21 cellular contexts compared by ENCODE assay signal in the genomic region with DNA sequence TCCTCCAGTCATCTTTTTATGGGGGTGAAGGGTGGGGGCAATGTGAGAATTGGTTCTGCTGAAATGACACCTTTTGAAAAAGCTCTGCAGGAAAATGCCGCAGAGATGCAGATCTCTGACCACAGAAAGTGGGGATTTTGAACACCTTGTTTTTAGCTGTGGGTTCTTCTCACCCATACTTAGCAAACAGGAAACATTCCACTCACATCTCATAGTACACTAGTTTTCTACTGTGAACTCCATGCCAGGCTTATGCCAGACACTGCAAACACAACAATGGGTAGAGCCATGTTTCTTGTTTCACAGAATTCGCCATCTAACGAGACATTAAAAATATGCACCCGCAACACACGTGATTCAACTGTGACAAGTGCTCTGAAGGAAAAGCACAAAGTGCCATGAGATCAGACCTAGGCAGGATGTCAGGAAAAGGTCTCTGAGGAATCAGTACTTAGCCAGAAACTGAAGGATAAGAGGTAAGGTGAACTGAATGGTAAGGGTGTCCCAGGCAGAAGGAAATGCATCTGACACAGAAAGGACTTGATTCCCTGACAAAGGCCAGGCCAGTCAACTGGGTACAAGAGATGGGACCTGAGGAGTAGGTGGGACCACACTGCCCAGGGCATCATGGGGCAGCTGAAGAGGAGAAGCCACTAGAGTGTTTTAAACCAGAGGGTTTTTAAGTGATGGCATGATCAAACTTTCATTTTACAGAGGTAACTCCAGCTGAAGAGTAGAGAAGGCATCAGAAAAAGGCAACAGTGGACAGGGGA.
DNase-seq lines count a peak whose midpoint lies in the region; ATAC-seq and TF ChIP-seq lines count a peak whose summit lies in the region.
"Had no signal": no experiment of that assay in that cellular context is flagged by ENCODE, and none has a peak within 500 bp of the region (broad histone marks: within the 10 kb centered on the region; RNA-seq: fewer than 3 reads in every experiment).

No MANE protein-coding gene starts in this region.

- peak overlapping the region; percentile 7 for H3K27ac ChIP-seq in CD4-positive, alpha-beta memory T cell (ENCODE audit: low read depth, low read length)
- H3K27ac ChIP-seq in lower lobe of right lung, result no peak overlapping the region
- no peak overlapping the region for H3K27ac ChIP-seq in prostate gland
- H3K27ac ChIP-seq in esophagus muscularis mucosa (replicated peaks in 1 of 4), result no peak overlapping the region
- H3K27ac ChIP-seq: C4-2B, psoas muscle, WERI-Rb-1 had no signal

- peak overlapping the region in 1 of 2 donors; percentile 6 for H3K4me3 ChIP-seq in CD4-positive, alpha-beta memory T cell (ENCODE audit: low read length in 2 of 2)
- H3K4me3 ChIP-seq in lower lobe of right lung (no peak overlapping the region), prostate gland (no peak overlapping the region), esophagus muscularis mucosa (no peak overlapping the region)
- H3K4me3 ChIP-seq: psoas muscle, skin epidermis had no signal

- H3K36me3 ChIP-seq in CD4-positive, alpha-beta memory T cell (ENCODE audit: insufficient read depth, low read length), result peaks cover under 1% of the 10 kb centered on the region
- H3K36me3 ChIP-seq in lower lobe of right lung (peaks cover 5% of the 10 kb centered on the region), prostate gland (no peaks in the 10 kb centered on the region), esophagus muscularis mucosa (peaks cover 0 to 21% (median 11%) of the 10 kb centered on the region in 4 donors)
- H3K36me3 ChIP-seq: WERI-Rb-1 had no signal

- H3K4me1 ChIP-seq in CD4-positive, alpha-beta memory T cell (ENCODE audit: insufficient read depth, low read length), result peaks cover 36% of the 10 kb centered on the region
- peaks cover 32% of the 10 kb centered on the region for H3K4me1 ChIP-seq in lower lobe of right lung
- peaks cover 4% of the 10 kb centered on the region for H3K4me1 ChIP-seq in prostate gland (replicated peaks)
- peaks cover 0 to 34% (median 22%) of the 10 kb centered on the region in 4 donors for H3K4me1 ChIP-seq in esophagus muscularis mucosa
- H3K4me1 ChIP-seq: psoas muscle had no signal

- 94% methylated on average over 5 of the region's 5 CpGs for WGBS in prostate gland
- WGBS in esophagus muscularis mucosa, result 92% methylated on average over 5 of the region's 5 CpGs

- no peaks in the 10 kb centered on the region for H3K9me3 ChIP-seq in CD4-positive, alpha-beta memory T cell (ENCODE audit: control insufficient read depth in 1 of 2, low read length in 2 of 2)
- H3K9me3 ChIP-seq in lower lobe of right lung (no peaks in the 10 kb centered on the region), prostate gland (no peaks in the 10 kb centered on the region), esophagus muscularis mucosa (no peaks in the 10 kb centered on the region)
- H3K9me3 ChIP-seq: psoas muscle had no signal

- intact Hi-C loops in activated CD4-positive, alpha-beta T cell treated with anti-CD3 and anti-CD28 coated beads, Interleukin-2, amount 10 ng/mL, durations not matched to agents 24 days and 14 days (cut with micrococcal nuclease), result no loop called here
- intact Hi-C loops in CD4-positive, alpha-beta memory T cell (cut with micrococcal nuclease), result loop anchor here (2.0 kb wide), 1 partner anchor 13 kb away; no protein-coding TSS in a partner anchor
- intact Hi-C loops in lower lobe of right lung (cut with DNase I) (no loop called here), prostate gland (cut with DNase I) (no loop called here), esophagus muscularis mucosa (cut with DNase I) (no loop called here)

- no peak for TF ChIP-seq EP300 in esophagus muscularis mucosa (IDR thresholded peaks at IDR 0.05)

- H3K4me1 Mint-ChIP-seq in activated CD4-positive, alpha-beta T cell treated with anti-CD3 and anti-CD28 coated beads, Interleukin-2, amount 10 ng/mL, durations not matched to agents 24 days and 14 days, result peaks cover 29% of the 10 kb centered on the region
- H3K4me1 Mint-ChIP-seq in CD4-positive, alpha-beta memory T cell, result peaks cover 41 to 59% (median 49%) of the 10 kb centered on the region in 4 donors
- H3K4me1 Mint-ChIP-seq in activated CD8-positive, alpha-beta T cell treated with anti-CD3 and anti-CD28 coated beads, Interleukin-2, amount 10 ng/mL, durations not matched to agents 7 days and 5 days (ENCODE audit: low read depth), result peaks cover 19% of the 10 kb centered on the region
- H3K4me1 Mint-ChIP-seq: nephron progenitor cell had no signal

- TF ChIP-seq CTCF in lower lobe of right lung (IDR thresholded peaks at IDR 0.05) (no peak), prostate gland (IDR thresholded peaks at IDR 0.05) (no peak), esophagus muscularis mucosa (IDR thresholded peaks at IDR 0.05) (no peak)

- peak overlapping the region; percentile 48 for H3K4me3 Mint-ChIP-seq in activated CD4-positive, alpha-beta T cell treated with anti-CD3 and anti-CD28 coated beads, Interleukin-2, amount 10 ng/mL, durations not matched to agents 24 days and 14 days
- peak overlapping the region in 7 of 8 donors; percentile 54 to 78 (median 67) for H3K4me3 Mint-ChIP-seq in CD4-positive, alpha-beta memory T cell
- H3K4me3 Mint-ChIP-seq in activated CD8-positive, alpha-beta T cell treated with anti-CD3 and anti-CD28 coated beads, Interleukin-2, amount 10 ng/mL, durations not matched to agents 7 days and 5 days, result peak overlapping the region; percentile 34
- H3K4me3 Mint-ChIP-seq: nephron progenitor cell had no signal

- no peaks in the 10 kb centered on the region for H3K27me3 ChIP-seq in CD4-positive, alpha-beta memory T cell (ENCODE audit: insufficient read depth, low read length)
- H3K27me3 ChIP-seq in lower lobe of right lung (ENCODE audit: low read depth) (no peaks in the 10 kb centered on the region), prostate gland (replicated peaks; ENCODE audit: insufficient read depth) (no peaks in the 10 kb centered on the region), esophagus muscularis mucosa (no peaks in the 10 kb centered on the region)

- DNase-seq in activated CD4-positive, alpha-beta T cell treated with anti-CD3 and anti-CD28 coated beads, Interleukin-2, amount 10 ng/mL, durations not matched to agents 24 days and 14 days, result peak; percentile 73
- no peak for DNase-seq in activated CD4-positive, alpha-beta T cell treated with anti-CD3 and anti-CD28 coated beads for 1 hour
- peak in 3 of 5 donors; percentile 25 to 44 (median 29) for DNase-seq in CD4-positive, alpha-beta memory T cell
- no peak for DNase-seq in activated CD8-positive, alpha-beta T cell treated with anti-CD3 and anti-CD28 coated beads, Interleukin-2, amount 10 ng/mL, durations not matched to agents 7 days and 5 days
- no peak for DNase-seq in lower lobe of right lung
- DNase-seq in prostate gland (ENCODE audit: low spot score), result no peak
- DNase-seq in esophagus muscularis mucosa (ENCODE audit: extremely low spot score), result no peak
- DNase-seq: cortex of kidney; H7; hippocampal formation; kidney; mesenchymal stem cell; NCI-H2171 treated with DMSO at 0.1 percent for 48 hours; nephron progenitor cell; psoas muscle; SHP77 treated with DMSO at 0.1 percent for 48 hours; stimulated activated CD4-positive, alpha-beta T cell treated with anti-CD3 and anti-CD28 coated beads, Interleukin-4, amount 100 ng/mL, for 1 hour; WERI-Rb-1 had no signal

- POLR2A ChIA-PET in CD4-positive, alpha-beta memory T cell (lab: Charles Lee; ENCODE audit: partially characterized antibody), result interaction anchor here (0.6 to 5.8 kb wide), 6 partner anchors 15 to 100 kb away, joined by 3 to 42 read pairs (median 4); partner anchors contain the start of gene JAK1
- POLR2A ChIA-PET in activated CD8-positive, alpha-beta T cell treated with anti-CD3 and anti-CD28 coated beads, Interleukin-2, amount 10 ng/mL, durations not matched to agents 7 days and 5 days (lab: Charles Lee), result interaction anchor here (1.0 to 1.1 kb wide), 2 partner anchors 10 to 33 kb away, joined by 3 read pairs; no protein-coding TSS in a partner anchor

- H3K27me3 Mint-ChIP-seq in activated CD4-positive, alpha-beta T cell treated with anti-CD3 and anti-CD28 coated beads, Interleukin-2, amount 10 ng/mL, durations not matched to agents 24 days and 14 days, result no peaks in the 10 kb centered on the region
- H3K27me3 Mint-ChIP-seq in CD4-positive, alpha-beta memory T cell, result no peaks in the 10 kb centered on the region
- no peaks in the 10 kb centered on the region for H3K27me3 Mint-ChIP-seq in activated CD8-positive, alpha-beta T cell treated with anti-CD3 and anti-CD28 coated beads, Interleukin-2, amount 10 ng/mL, durations not matched to agents 7 days and 5 days (ENCODE audit: low read depth)

- ATAC-seq in activated CD8-positive, alpha-beta T cell treated with anti-CD3 and anti-CD28 coated beads, Interleukin-2, amount 10 ng/mL, durations not matched to agents 7 days and 5 days, result peak; percentile 55
- peak; percentile 17 to 20 for ATAC-seq in lower lobe of right lung
- ATAC-seq in GM21390 (IDR thresholded peaks at IDR 0.05; ENCODE audit: unreplicated experiment), result no peak
- ATAC-seq: psoas muscle had no signal

- peaks cover 10% of the 10 kb centered on the region for H3K36me3 Mint-ChIP-seq in activated CD4-positive, alpha-beta T cell treated with anti-CD3 and anti-CD28 coated beads, Interleukin-2, amount 10 ng/mL, durations not matched to agents 24 days and 14 days (ENCODE audit: low read depth)
- H3K36me3 Mint-ChIP-seq in CD4-positive, alpha-beta memory T cell, result peaks cover 12 to 18% of the 10 kb centered on the region in 2 donors
- H3K36me3 Mint-ChIP-seq in activated CD8-positive, alpha-beta T cell treated with anti-CD3 and anti-CD28 coated beads, Interleukin-2, amount 10 ng/mL, durations not matched to agents 7 days and 5 days (ENCODE audit: low read depth), result peaks cover 2% of the 10 kb centered on the region

- TF ChIP-seq POLR2A in prostate gland (IDR thresholded peaks at IDR 0.05), result no peak
- TF ChIP-seq POLR2A in esophagus muscularis mucosa (IDR thresholded peaks at IDR 0.05; ENCODE audit: low read depth), result no peak

- CTCF ChIA-PET in CD4-positive, alpha-beta memory T cell (lab: Charles Lee; ENCODE audit: partially characterized antibody), result interaction anchor here (1.0 to 2.9 kb wide), 4 partner anchors 13 to 29 kb away, joined by 3 to 12 read pairs (median 6); no protein-coding TSS in a partner anchor
- CTCF ChIA-PET in activated CD8-positive, alpha-beta T cell treated with anti-CD3 and anti-CD28 coated beads, Interleukin-2, amount 10 ng/mL, durations not matched to agents 7 days and 5 days (lab: Charles Lee), result interaction anchor here (0.7 to 3.3 kb wide), 4 partner anchors 9 to 1675 kb away, joined by 3 to 14 read pairs (median 4); no protein-coding TSS in a partner anchor

- no peaks in the 10 kb centered on the region for H3K9me3 Mint-ChIP-seq in activated CD4-positive, alpha-beta T cell treated with anti-CD3 and anti-CD28 coated beads, Interleukin-2, amount 10 ng/mL, durations not matched to agents 24 days and 14 days
- no peaks in the 10 kb centered on the region for H3K9me3 Mint-ChIP-seq in CD4-positive, alpha-beta memory T cell
- H3K9me3 Mint-ChIP-seq in activated CD8-positive, alpha-beta T cell treated with anti-CD3 and anti-CD28 coated beads, Interleukin-2, amount 10 ng/mL, durations not matched to agents 7 days and 5 days (ENCODE audit: insufficient read depth), result no peaks in the 10 kb centered on the region
- H3K9me3 Mint-ChIP-seq: nephron progenitor cell had no signal

- H3K27ac Mint-ChIP-seq in activated CD4-positive, alpha-beta T cell treated with anti-CD3 and anti-CD28 coated beads, Interleukin-2, amount 10 ng/mL, durations not matched to agents 24 days and 14 days, result peak overlapping the region; percentile 18
- H3K27ac Mint-ChIP-seq in CD4-positive, alpha-beta memory T cell, result peak overlapping the region; percentile 62 to 89 (median 82)
- peak overlapping the region; percentile 31 for H3K27ac Mint-ChIP-seq in activated CD8-positive, alpha-beta T cell treated with anti-CD3 and anti-CD28 coated beads, Interleukin-2, amount 10 ng/mL, durations not matched to agents 7 days and 5 days
- H3K27ac Mint-ChIP-seq: nephron progenitor cell had no signal

Comparison
In these comparisons a context has a peak if more than half of its experiments do, and no peak if none do; other contexts are left out.
1. DNase-seq: peak in activated CD4-positive, alpha-beta T cell treated with anti-CD3 and anti-CD28 coated beads, Interleukin-2, amount 10 ng/mL, durations not matched to agents 24 days and 14 days (single experiment) and CD4-positive, alpha-beta memory T cell (3 of 5); none in activated CD4-positive, alpha-beta T cell treated with anti-CD3 and anti-CD28 coated beads for 1 hour (single experiment), activated CD8-positive, alpha-beta T cell treated with anti-CD3 and anti-CD28 coated beads, Interleukin-2, amount 10 ng/mL, durations not matched to agents 7 days and 5 days (single experiment), lower lobe of right lung (single experiment), prostate gland (single experiment) and esophagus muscularis mucosa (single experiment).
2. H3K27ac Mint-ChIP-seq: peak in every context shown above with its lines; median percentile 82 in CD4-positive, alpha-beta memory T cell; 31 in activated CD8-positive, alpha-beta T cell treated with anti-CD3 and anti-CD28 coated beads, Interleukin-2, amount 10 ng/mL, durations not matched to agents 7 days and 5 days; 18 in activated CD4-positive, alpha-beta T cell treated with anti-CD3 and anti-CD28 coated beads, Interleukin-2, amount 10 ng/mL, durations not matched to agents 24 days and 14 days.
3. Peak in every context shown above with its lines, with median percentiles within 50 percentile points of each other: H3K4me3 Mint-ChIP-seq.